ENCODE assay signal across 8 cellular contexts in the genomic region with DNA sequence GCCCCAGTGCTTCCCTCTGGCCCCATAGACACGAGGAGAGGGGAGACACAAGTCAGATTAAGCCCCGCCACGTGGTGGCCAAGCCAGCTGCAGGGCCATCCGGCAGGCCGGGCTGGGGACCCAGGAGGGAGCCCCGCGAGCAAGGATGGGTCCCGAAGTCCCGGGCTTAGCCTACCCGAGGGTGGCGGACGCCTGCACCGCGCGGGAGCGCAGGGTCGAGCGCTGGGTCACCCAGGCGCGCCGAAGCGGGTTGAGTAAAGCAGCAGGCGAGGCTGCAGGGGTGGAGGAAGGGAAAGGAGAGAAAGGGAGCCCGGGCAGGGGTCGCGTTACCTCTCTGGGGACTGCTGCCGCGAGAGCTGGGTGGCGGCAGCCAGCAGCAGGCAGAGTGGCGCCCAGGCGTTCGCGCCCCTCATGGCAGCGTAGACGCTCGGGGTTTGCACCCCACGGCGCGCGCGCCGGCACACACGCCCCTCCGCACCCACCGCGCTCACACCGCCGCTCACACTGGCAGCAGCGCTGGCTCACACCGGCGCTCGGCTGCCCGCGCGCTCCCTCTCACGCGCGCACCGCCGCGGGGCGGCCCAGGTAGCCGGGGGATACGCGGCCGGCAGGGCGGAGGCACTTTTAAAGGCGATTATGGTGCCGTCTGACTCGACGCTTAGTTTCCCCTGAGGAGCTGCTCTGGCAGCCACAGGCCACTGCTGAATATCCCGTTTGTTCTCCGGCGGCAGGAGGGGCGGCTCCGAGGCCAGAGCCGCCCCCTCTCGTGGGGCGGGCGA. TPM values are rescaled to one million over a fixed set of nuclear protein-coding genes. Genes with fewer than 3 reads are reported as not detected.
A peak's percentile ranks its signal among the peaks of the same experiment; 100 is the strongest.
DNase-seq lines count a peak whose midpoint lies in the region; ATAC-seq and TF ChIP-seq lines count a peak whose summit lies in the region.

PCOLCE2 (minus strand) TSS at position 600 of the 779 bp plus-strand sequence; CDS start at position 413, 187 bp downstream.

- no peaks in the 10 kb centered on the region for H3K9me3 Mint-ChIP-seq in activated CD8-positive, alpha-beta T cell treated with anti-CD3 and anti-CD28 coated beads, Interleukin-2, amount 10 ng/mL, durations not matched to agents 7 days and 5 days (ENCODE audit: insufficient read depth)
- H3K9me3 Mint-ChIP-seq in nephron progenitor cell, result no peaks in the 10 kb centered on the region

- DNase-seq in NOMO-1 (lab: John Stamatoyannopoulos, UW; ENCODE audit: unreplicated experiment in 2 of 2) (peak; percentile 27 to 41), NOMO-1 treated with dmso at 0.1 percent for 144 hours (lab: John Stamatoyannopoulos, UW; ENCODE audit: unreplicated experiment) (no peak), MM.1S (peak; percentile 23), fibroblast of villous mesenchyme (ENCODE audit: low read depth) (peak; percentile 11), nephron progenitor cell (peak; percentile 71), SHP77 treated with DMSO at 0.1 percent for 48 hours (lab: John Stamatoyannopoulos, UW) (no peak), T-helper 9 cell (no peak)
- DNase-seq in activated CD8-positive, alpha-beta T cell treated with anti-CD3 and anti-CD28 coated beads, Interleukin-2, amount 10 ng/mL, durations not matched to agents 7 days and 5 days, result peak; percentile 24

- peak within 1 kb of the TSS; percentile 34 for H3K4me3 Mint-ChIP-seq in activated CD8-positive, alpha-beta T cell treated with anti-CD3 and anti-CD28 coated beads, Interleukin-2, amount 10 ng/mL, durations not matched to agents 7 days and 5 days
- H3K4me3 Mint-ChIP-seq in nephron progenitor cell, result peak within 1 kb of the TSS; percentile 81

- H3K9me2 ChIP-seq in MM.1S (replicated peaks; ENCODE audit: insufficient read depth, low read length), result no peaks in the 10 kb centered on the region

- peaks cover 10% of the 10 kb centered on the region for H3K27me3 ChIP-seq in MM.1S (replicated peaks; ENCODE audit: insufficient read depth, low read length)

- H4K20me1 ChIP-seq in MM.1S (ENCODE audit: insufficient read depth, low read length), result no peaks in the 10 kb centered on the region

- no peaks in the 10 kb centered on the region for H3K9me3 ChIP-seq in MM.1S (replicated peaks; ENCODE audit: insufficient read depth, low read length)

- 0 out of 2 replicates have a peak within 1 kb of the TSS, but pooled peaks have one; percentile 12 for H3K9ac ChIP-seq in MM.1S (ENCODE audit: low read length)

- POLR2A ChIA-PET in activated CD8-positive, alpha-beta T cell treated with anti-CD3 and anti-CD28 coated beads, Interleukin-2, amount 10 ng/mL, durations not matched to agents 7 days and 5 days (lab: Charles Lee), result no interaction called here

- CTCF ChIA-PET in activated CD8-positive, alpha-beta T cell treated with anti-CD3 and anti-CD28 coated beads, Interleukin-2, amount 10 ng/mL, durations not matched to agents 7 days and 5 days (lab: Charles Lee), result no interaction called here

- no peaks in the 10 kb centered on the region for H3F3A ChIP-seq in MM.1S (ENCODE audit: insufficient read depth, low read length)

- TF ChIP-seq CTCF in MM.1S (IDR thresholded peaks at IDR 0.05; ENCODE audit: low read length), result no peak
- TF ChIP-seq CTCF in fibroblast of villous mesenchyme (IDR thresholded peaks at IDR 0.05; ENCODE audit: insufficient read depth, low read depth, low read length), result no peak
- no peak for TF ChIP-seq CTCF in nephron progenitor cell (IDR thresholded peaks at IDR 0.05)

- H3K4me3 ChIP-seq in MM.1S (ENCODE audit: low read length), result peak within 1 kb of the TSS; percentile 64
- peak within 1 kb of the TSS; percentile 59 for H3K4me3 ChIP-seq in fibroblast of villous mesenchyme (ENCODE audit: low read depth, low read length)

- H3K27ac ChIP-seq in MM.1S (ENCODE audit: low read length), result no peak within 1 kb of the TSS

- H3K36me3 ChIP-seq in MM.1S (replicated peaks; ENCODE audit: insufficient read depth, low read length), result no peaks in the 10 kb centered on the region

- H3K79me2 ChIP-seq in MM.1S (ENCODE audit: low read length), result no peaks in the 10 kb centered on the region

- no peaks in the 10 kb centered on the region for H3K36me3 Mint-ChIP-seq in activated CD8-positive, alpha-beta T cell treated with anti-CD3 and anti-CD28 coated beads, Interleukin-2, amount 10 ng/mL, durations not matched to agents 7 days and 5 days (ENCODE audit: low read depth)
- peaks cover 5% of the 10 kb centered on the region for H3K36me3 Mint-ChIP-seq in nephron progenitor cell (ENCODE audit: low read depth)

- H3K4me1 ChIP-seq in MM.1S (ENCODE audit: low read length), result no peaks in the 10 kb centered on the region

- H3K27me3 Mint-ChIP-seq in activated CD8-positive, alpha-beta T cell treated with anti-CD3 and anti-CD28 coated beads, Interleukin-2, amount 10 ng/mL, durations not matched to agents 7 days and 5 days (ENCODE audit: low read depth), result peaks cover 45% of the 10 kb centered on the region
- H3K27me3 Mint-ChIP-seq in nephron progenitor cell (ENCODE audit: low read depth, poor library complexity), result peaks cover 19% of the 10 kb centered on the region

- peaks cover 10% of the 10 kb centered on the region for H3K4me1 Mint-ChIP-seq in activated CD8-positive, alpha-beta T cell treated with anti-CD3 and anti-CD28 coated beads, Interleukin-2, amount 10 ng/mL, durations not matched to agents 7 days and 5 days (ENCODE audit: low read depth)
- H3K4me1 Mint-ChIP-seq in nephron progenitor cell, result peaks cover 19% of the 10 kb centered on the region

- peak; percentile 80 for ATAC-seq in activated CD8-positive, alpha-beta T cell treated with anti-CD3 and anti-CD28 coated beads, Interleukin-2, amount 10 ng/mL, durations not matched to agents 7 days and 5 days

- H3K27ac Mint-ChIP-seq in activated CD8-positive, alpha-beta T cell treated with anti-CD3 and anti-CD28 coated beads, Interleukin-2, amount 10 ng/mL, durations not matched to agents 7 days and 5 days, result no peak within 1 kb of the TSS
- H3K27ac Mint-ChIP-seq in nephron progenitor cell, result no peak within 1 kb of the TSS

- H2AFZ ChIP-seq in MM.1S (ENCODE audit: low read length), result peak within 1 kb of the TSS; percentile 86

- peak within 1 kb of the TSS; percentile 97 for H3K4me2 ChIP-seq in MM.1S (ENCODE audit: low read depth, low read length)

RNA-seq across cellular contexts. Expression of gene PCOLCE2, which starts in this region (rescaled TPM):
- total RNA-seq in activated CD8-positive, alpha-beta T cell treated with anti-CD3 and anti-CD28 coated beads, Interleukin-2, amount 10 ng/mL, durations not matched to agents 7 days and 5 days, result not detected
- under 0.01 TPM in 1 of 2 replicates, not detected in the other for total RNA-seq in fibroblast of villous mesenchyme

Comparison
In these comparisons a context has a peak if more than half of its experiments do, and no peak if none do; other contexts are left out.
1. DNase-seq: peak in NOMO-1 (2 of 2), MM.1S (single experiment) and nephron progenitor cell (single experiment); none in NOMO-1 treated with dmso at 0.1 percent for 144 hours (single experiment), SHP77 treated with DMSO at 0.1 percent for 48 hours (single experiment) and T-helper 9 cell (single experiment).
2. Peak in DNase-seq and ATAC-seq in activated CD8-positive, alpha-beta T cell treated with anti-CD3 and anti-CD28 coated beads, Interleukin-2, amount 10 ng/mL, durations not matched to agents 7 days and 5 days; RNA of the gene not detected or under 1 TPM.
3. Peak in DNase-seq and H3K4me3 ChIP-seq in fibroblast of villous mesenchyme; RNA of the gene not detected or under 1 TPM.